ENCODE assay signal across 16 cellular contexts in genomic region chr2:60216452-60216995, GRCh38.
DNase-seq lines count a peak whose midpoint lies in the region; ATAC-seq and TF ChIP-seq lines count a peak whose summit lies in the region.
"Had no signal": no experiment of that assay in that cellular context is flagged by ENCODE, and none has a peak within 500 bp of the region (broad histone marks: within the 10 kb centered on the region; RNA-seq: fewer than 3 reads in every experiment).

No MANE protein-coding gene starts in this region.

- peak overlapping the region; percentile 25 for H3K27ac Mint-ChIP-seq in stimulated activated naive B cell treated with anti-CD40 and anti-IgM and Interleukin-4, amounts not matched to agents 10 μg/mL and 1 μg/mL and 100 μg/mL, for 72 hours
- H3K27ac Mint-ChIP-seq: CD4-positive, alpha-beta memory T cell had no signal

- no peaks in the 10 kb centered on the region for H3K36me3 Mint-ChIP-seq in stimulated activated naive B cell treated with anti-CD40 and anti-IgM and Interleukin-4, amounts not matched to agents 10 μg/mL and 1 μg/mL and 100 μg/mL, for 72 hours
- H3K36me3 Mint-ChIP-seq: CD4-positive, alpha-beta memory T cell had no signal

- TF ChIP-seq CTCF in psoas muscle (IDR thresholded peaks at IDR 0.05) = no peak

- no peaks in the 10 kb centered on the region for H3K27me3 Mint-ChIP-seq in stimulated activated naive B cell treated with anti-CD40 and anti-IgM and Interleukin-4, amounts not matched to agents 10 μg/mL and 1 μg/mL and 100 μg/mL, for 72 hours
- H3K27me3 Mint-ChIP-seq: CD4-positive, alpha-beta memory T cell had no signal

- whole genome bisulfite sequencing in psoas muscle, 3 donors = 83 to 86% (median 85%) methylated on average over 4 of the region's 4 CpGs

- H3K36me3 ChIP-seq in psoas muscle (ENCODE audit: insufficient read depth in 1 of 2, low read depth in 1 of 2) = no peaks in the 10 kb centered on the region

- no peaks in the 10 kb centered on the region for H3K9me3 ChIP-seq in psoas muscle

- no peak for ATAC-seq in stimulated activated naive B cell treated with anti-CD40 and anti-IgM and Interleukin-4, amounts not matched to agents 10 μg/mL and 1 μg/mL and 100 μg/mL, for 72 hours (replicated peaks)
- no peak for ATAC-seq in psoas muscle
- ATAC-seq: HCT116 had no signal

- H3K4me3 ChIP-seq in Jurkat, Clone E6-1 (ENCODE audit: low read length) = no peak overlapping the region
- H3K4me3 ChIP-seq in psoas muscle = no peak overlapping the region

- DNase-seq in Jurkat, Clone E6-1 (ENCODE audit: low read depth, low spot score) = peak; percentile 43
- DNase-seq in SW480 (ENCODE audit: low spot score) (peak; percentile 64), left kidney (ENCODE audit: low read depth, low spot score) (peak; percentile 9), HT-29 (ENCODE audit: low spot score) (no peak), psoas muscle (no peak)
- DNase-seq in stimulated activated naive B cell treated with anti-CD40 and anti-IgM and Interleukin-4, amounts not matched to agents 10 μg/mL and 1 μg/mL and 100 μg/mL, for 72 hours = no peak
- DNase-seq in activated CD4-positive, alpha-beta T cell treated with anti-CD3 and anti-CD28 coated beads, Interleukin-2, amount 50 U/mL, for 1 hour = no peak
- DNase-seq: ACHN; CD4-positive, alpha-beta memory T cell; DMS79 treated with DMSO at 0.1 percent for 48 hours; GDM1; NCI-H1436 treated with DMSO at 0.1 percent for 48 hours; NCI-H2081 treated with DMSO at 0.1 percent for 48 hours; NCI-H69; SIG-M5 had no signal

- H3K27ac ChIP-seq in psoas muscle = no peak overlapping the region

- H3K4me1 ChIP-seq in psoas muscle = peaks cover 4% of the 10 kb centered on the region

- intact Hi-C loops in psoas muscle (cut with DNase I) = no loop called here

- H3K4me1 Mint-ChIP-seq in stimulated activated naive B cell treated with anti-CD40 and anti-IgM and Interleukin-4, amounts not matched to agents 10 μg/mL and 1 μg/mL and 100 μg/mL, for 72 hours = peaks cover 3 to 10% of the 10 kb centered on the region in 2 donors
- H3K4me1 Mint-ChIP-seq: CD4-positive, alpha-beta memory T cell had no signal

- H3K27me3 ChIP-seq in psoas muscle (ENCODE audit: insufficient read depth in 3 of 3, low read length in 2 of 3) = no peaks in the 10 kb centered on the region

- H3K9me3 Mint-ChIP-seq in stimulated activated naive B cell treated with anti-CD40 and anti-IgM and Interleukin-4, amounts not matched to agents 10 μg/mL and 1 μg/mL and 100 μg/mL, for 72 hours = no peaks in the 10 kb centered on the region

- no peak overlapping the region for H3K4me3 Mint-ChIP-seq in stimulated activated naive B cell treated with anti-CD40 and anti-IgM and Interleukin-4, amounts not matched to agents 10 μg/mL and 1 μg/mL and 100 μg/mL, for 72 hours
- H3K4me3 Mint-ChIP-seq: CD4-positive, alpha-beta memory T cell had no signal

Comparison
In these comparisons a context has a peak if more than half of its experiments do, and no peak if none do; other contexts are left out.
1. DNase-seq: peak in Jurkat, Clone E6-1 (single experiment), SW480 (single experiment) and left kidney (single experiment); none in stimulated activated naive B cell treated with anti-CD40 and anti-IgM and Interleukin-4, amounts not matched to agents 10 μg/mL and 1 μg/mL and 100 μg/mL, for 72 hours (single experiment), activated CD4-positive, alpha-beta T cell treated with anti-CD3 and anti-CD28 coated beads, Interleukin-2, amount 50 U/mL, for 1 hour (single experiment), HT-29 (single experiment) and psoas muscle (0 of 2).